Comparison of ENCODE assay signal across 9 cellular contexts in the genomic region with DNA sequence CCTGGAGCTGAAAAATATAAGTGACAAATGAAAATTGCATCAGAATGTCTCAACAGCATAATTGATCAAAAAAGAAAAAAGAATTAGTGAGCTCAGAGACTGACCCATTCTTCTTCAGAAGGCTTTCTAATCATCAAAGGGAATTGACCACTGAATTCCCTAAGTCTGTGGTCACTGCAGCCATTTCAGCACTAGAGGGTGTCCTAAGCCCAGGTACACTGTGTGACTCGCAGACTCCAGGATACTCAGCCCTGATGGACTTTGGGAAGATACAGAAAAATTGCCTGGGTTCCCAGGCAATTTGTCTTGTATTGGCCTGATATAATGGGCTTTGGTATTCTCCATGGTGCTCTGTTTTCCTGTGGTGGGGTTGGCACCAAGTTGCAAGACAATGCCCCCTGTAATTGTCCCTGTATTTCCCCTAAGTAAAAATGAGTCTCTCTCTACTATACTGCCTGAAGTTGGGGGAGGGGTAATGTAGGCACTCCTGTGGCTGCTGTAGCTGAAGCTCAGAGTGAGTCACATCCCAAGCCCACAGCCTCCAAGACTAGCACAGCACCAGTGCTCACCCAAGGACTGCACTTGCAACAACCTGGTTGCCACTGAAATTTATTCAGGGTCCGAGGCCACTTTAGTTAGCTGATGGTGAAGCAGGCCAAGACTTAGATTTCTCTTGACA.
DNase-seq lines count a peak whose midpoint lies in the region; ATAC-seq, FAIRE-seq and TF ChIP-seq lines count a peak whose summit lies in the region.
"Had no signal": no experiment of that assay in that cellular context is flagged by ENCODE, and none has a peak within 500 bp of the region (broad histone marks: within the 10 kb centered on the region; RNA-seq: fewer than 3 reads in every experiment).

No MANE protein-coding gene starts in this region.

- H3K9me3 ChIP-seq in MG63, result no peaks in the 10 kb centered on the region
- H3K9me3 ChIP-seq in lower lobe of right lung, result no peaks in the 10 kb centered on the region

- ATAC-seq in lower lobe of right lung (peak in 1 of 2 donors; percentile 75), GM18858 (IDR thresholded peaks at IDR 0.05; ENCODE audit: unreplicated experiment) (no peak), GM21526 (IDR thresholded peaks at IDR 0.05; ENCODE audit: low FRiP score, unreplicated experiment) (no peak)
- ATAC-seq: left ventricle myocardium superior had no signal

- intact Hi-C loops in lower lobe of right lung (cut with DNase I), result no loop called here

- no peaks in the 10 kb centered on the region for H3K4me1 ChIP-seq in lower lobe of right lung

- H3K27ac ChIP-seq in lower lobe of right lung, result no peak overlapping the region

- DNase-seq in D721Med (ENCODE audit: insufficient read length, low spot score), result no peak
- DNase-seq in MG63, result peak; percentile 18
- peak; percentile 32 for DNase-seq in brain pericyte (ENCODE audit: low read depth, low spot score)
- no peak for DNase-seq in lower lobe of right lung
- no peak for DNase-seq in stimulated activated CD4-positive, alpha-beta T cell treated with anti-CD3 and anti-CD28 coated beads, Interleukin-15, amount 100 ng/mL, for 24 hours
- DNase-seq in C1 segment of cervical spinal cord (lab: John Stamatoyannopoulos, UW), result no peak
- DNase-seq: left ventricle myocardium superior had no signal

- peak; percentile 28 for TF ChIP-seq CTCF in D721Med (IDR thresholded peaks at IDR 0.05; ENCODE audit: insufficient read depth, missing control alignments)
- peak; percentile 39 for TF ChIP-seq CTCF in lower lobe of right lung (IDR thresholded peaks at IDR 0.05)

- H3K4me3 ChIP-seq in MG63, result no peak overlapping the region
- H3K4me3 ChIP-seq in lower lobe of right lung, result no peak overlapping the region

- no peaks in the 10 kb centered on the region for H3K36me3 ChIP-seq in MG63
- H3K36me3 ChIP-seq in lower lobe of right lung, result no peaks in the 10 kb centered on the region

- no peaks in the 10 kb centered on the region for H3K27me3 ChIP-seq in MG63
- H3K27me3 ChIP-seq in lower lobe of right lung (ENCODE audit: low read depth), result no peaks in the 10 kb centered on the region

- FAIRE-seq in D721Med (lab: Jason Lieb, UNC), result no peak

Comparison
In these comparisons a context has a peak if more than half of its experiments do, and no peak if none do; other contexts are left out.
1. DNase-seq: peak in MG63 (single experiment) and brain pericyte (single experiment); none in D721Med (single experiment), lower lobe of right lung (single experiment), stimulated activated CD4-positive, alpha-beta T cell treated with anti-CD3 and anti-CD28 coated beads, Interleukin-15, amount 100 ng/mL, for 24 hours (single experiment) and C1 segment of cervical spinal cord (0 of 14).